In the genomic region with DNA sequence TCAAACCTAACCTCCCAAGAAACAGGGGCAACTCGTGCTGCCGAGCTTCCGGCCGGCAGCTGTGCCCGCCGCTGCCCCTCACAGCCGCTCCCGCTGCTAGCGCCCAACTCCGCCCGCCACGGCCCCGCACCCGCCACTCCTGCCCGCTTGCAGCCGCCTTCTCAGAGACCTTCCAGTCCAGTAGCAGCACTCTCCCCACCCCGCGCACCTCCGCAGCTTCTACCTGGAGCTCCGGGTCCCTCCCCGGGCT, we compare ENCODE assay signal across 8 cellular contexts. TPM values are rescaled to one million over a fixed set of nuclear protein-coding genes. Genes with fewer than 3 reads are reported as not detected.
A peak's percentile ranks its signal among the peaks of the same experiment; 100 is the strongest.
DNase-seq lines count a peak whose midpoint lies in the region; ATAC-seq and TF ChIP-seq lines count a peak whose summit lies in the region.

No MANE protein-coding gene starts in this region.

- peaks cover 13% of the 10 kb centered on the region for H3K27me3 ChIP-seq in DND-41 (ENCODE audit: insufficient read depth, low read length, poor library complexity)
- no peaks in the 10 kb centered on the region for H3K27me3 ChIP-seq in lung (ENCODE audit: control insufficient read depth, insufficient read depth)
- no peaks in the 10 kb centered on the region for H3K27me3 ChIP-seq in aorta (ENCODE audit: control insufficient read depth in 1 of 2, insufficient read depth in 2 of 2, low read length in 1 of 2)

- peak overlapping the region; percentile 98 for H2AFZ ChIP-seq in DND-41 (ENCODE audit: low read depth, low read length)

- H3K27ac Mint-ChIP-seq in IgD-negative memory B cell: peak overlapping the region; percentile 72 to 100 (median 99)
- H3K27ac Mint-ChIP-seq in MCF 10A (ENCODE audit: low read depth, unreplicated experiment): peak overlapping the region; percentile 92

- POLR2A ChIA-PET in MCF 10A (lab: Yijun Ruan, JAX): interaction anchor here (0.5 to 4.6 kb wide), 28 partner anchors 8 to 1422 kb away, joined by 3 to 139 read pairs (median 4); a partner anchor contains a TSS

- H3K9me3 Mint-ChIP-seq in IgD-negative memory B cell: peaks cover 0 to 2% (median 0%) of the 10 kb centered on the region in 3 donors
- no peaks in the 10 kb centered on the region for H3K9me3 Mint-ChIP-seq in MCF 10A (ENCODE audit: unreplicated experiment)

- H3K9me3 ChIP-seq in DND-41 (ENCODE audit: insufficient read depth, low read length, severe bottlenecking) (no peaks in the 10 kb centered on the region), lung (ENCODE audit: control insufficient read depth in 2 of 2, insufficient read depth in 1 of 2, low read length in 1 of 2) (no peaks in the 10 kb centered on the region), aorta (ENCODE audit: control insufficient read depth, low read length) (no peaks in the 10 kb centered on the region)

- no peaks in the 10 kb centered on the region for H3K79me2 ChIP-seq in DND-41 (ENCODE audit: insufficient read depth, low read length)

- intact Hi-C loops in MCF 10A (cut with micrococcal nuclease) (loop anchor here (1.0 kb wide), 1 partner anchor 15 kb away; no protein-coding TSS in a partner anchor), aorta (cut with DNase I) (no loop called here), left colon (cut with DNase I, micrococcal nuclease) (loop anchor here in 1 of 2 donors (5.0 kb wide), 1 partner anchor 42 kb away; a partner anchor contains a TSS)

- no peaks in the 10 kb centered on the region for H4K20me1 ChIP-seq in DND-41 (ENCODE audit: insufficient read depth, low read length)

- TF ChIP-seq CTCF in DND-41 (IDR thresholded peaks at IDR 0.05; ENCODE audit: borderline replicate concordance, extremely low read depth, low read length, poor library complexity, severe bottlenecking) (no peak), MCF 10A (IDR thresholded peaks at IDR 0.05; ENCODE audit: unreplicated experiment) (no peak), lung (IDR thresholded peaks at IDR 0.05; ENCODE audit: control extremely low read depth, extremely low read depth) (no peak)

- peaks cover 8 to 19% (median 11%) of the 10 kb centered on the region in 3 donors for H3K4me1 Mint-ChIP-seq in IgD-negative memory B cell
- peaks cover 8% of the 10 kb centered on the region for H3K4me1 Mint-ChIP-seq in MCF 10A (ENCODE audit: insufficient read depth, unreplicated experiment)

- BruUV-seq in MCF 10A (replicated peaks; lab: Mats Ljungman, UMichigan): no TSS peak

- H3K27me3 Mint-ChIP-seq in IgD-negative memory B cell: peaks cover 1% of the 10 kb centered on the region
- no peaks in the 10 kb centered on the region for H3K27me3 Mint-ChIP-seq in MCF 10A (ENCODE audit: insufficient read depth, unreplicated experiment)

- CTCF ChIA-PET in MCF 10A (lab: Yijun Ruan, JAX): interaction anchor here (0.6 to 1.1 kb wide), 3 partner anchors 14 to 1114 kb away, joined by 3 to 4 read pairs (median 4); no protein-coding TSS in a partner anchor

- H3K4me2 ChIP-seq in DND-41 (ENCODE audit: insufficient read depth, low read length): peak overlapping the region; percentile 99

- peak overlapping the region; percentile 64 for H3K9ac ChIP-seq in DND-41 (ENCODE audit: low read depth, low read length)

- peak overlapping the region; percentile 62 to 89 for H3K4me3 ChIP-seq in DND-41 (ENCODE audit: low read depth in 1 of 2, low read length in 2 of 2)
- H3K4me3 ChIP-seq in lung: peak overlapping the region; percentile 80
- H3K4me3 ChIP-seq in aorta (ENCODE audit: low read length in 2 of 2): peak overlapping the region; percentile 33 to 52

- H3K4me1 ChIP-seq in DND-41 (ENCODE audit: insufficient read depth, low read length): peaks cover 25% of the 10 kb centered on the region
- H3K4me1 ChIP-seq in lung (ENCODE audit: control insufficient read depth in 2 of 2, insufficient read depth in 2 of 2, low read length in 2 of 2): no peaks in the 10 kb centered on the region
- H3K4me1 ChIP-seq in aorta (ENCODE audit: control insufficient read depth in 1 of 2, insufficient read depth in 2 of 2, low read length in 2 of 2): peaks cover 0 to 1% of the 10 kb centered on the region in 2 donors

- H3K36me3 Mint-ChIP-seq in IgD-negative memory B cell (no peaks in the 10 kb centered on the region), MCF 10A (ENCODE audit: insufficient read depth, unreplicated experiment) (no peaks in the 10 kb centered on the region)

- ATAC-seq in DND-41 (ENCODE audit: insufficient read depth, low read depth) (peak; percentile 51), GM21447 (IDR thresholded peaks at IDR 0.05; ENCODE audit: unreplicated experiment) (peak; percentile 36), lung (ENCODE audit: insufficient read depth, low FRiP score) (peak; percentile 58), aorta (ENCODE audit: low FRiP score) (peak; percentile 80), left colon (no peak)

- DNase-seq in DND-41 (no peak), MCF 10A (ENCODE audit: unreplicated experiment) (no peak), lung (ENCODE audit: low spot score) (no peak), aorta (no peak), left colon (no peak), NCI-H526 treated with DMSO at 0.1 percent for 48 hours (lab: John Stamatoyannopoulos, UW) (no peak)

- 0% methylated on average over 19 to 21 of the region's 21 CpGs for WGBS in lung, 2 donors
- WGBS in aorta, 2 donors: 1% methylated on average over 18 to 21 of the region's 21 CpGs

- H3K27ac ChIP-seq in DND-41 (ENCODE audit: low read length) (no peak overlapping the region), lung (ENCODE audit: low read depth in 1 of 2, low read length in 1 of 2) (peak overlapping the region; percentile 68 to 88), aorta (ENCODE audit: low read depth in 1 of 2, low read length in 2 of 2) (peak overlapping the region in 1 of 2 donors; percentile 0)

- H3K36me3 ChIP-seq in DND-41 (ENCODE audit: insufficient read depth, low read length) (no peaks in the 10 kb centered on the region), lung (ENCODE audit: control insufficient read depth in 2 of 2, insufficient read depth in 2 of 2, low read length in 2 of 2) (no peaks in the 10 kb centered on the region), aorta (ENCODE audit: control insufficient read depth in 1 of 2, insufficient read depth in 2 of 2, low read length in 1 of 2) (no peaks in the 10 kb centered on the region)

- peak overlapping the region; percentile 91 to 100 (median 96) for H3K4me3 Mint-ChIP-seq in IgD-negative memory B cell
- peak overlapping the region; percentile 99 for H3K4me3 Mint-ChIP-seq in MCF 10A (ENCODE audit: unreplicated experiment)

RNA-seq across cellular contexts. Expression of a gene that starts 0.7 kb away (rescaled TPM):
- polyA plus RNA-seq in IgD-negative memory B cell (2.0 TPM), lung (1 to 10 TPM; 2.2 to 2.7 TPM), aorta (under 1 TPM; 0.36 to 0.75 TPM)
- total RNA-seq in MCF 10A (2022) (0.74 and 0.93 TPM in 2 replicates), lung (1 to 10 TPM; 3.6 to 4.8 TPM), aorta (under 1 TPM in 1 of 2 donors, not detected in 1; 0.65 TPM), left colon (1 to 10 TPM; 3.3 to 3.5 TPM)

RNA-seq across cellular contexts. Expression of a gene that starts 14.0 kb away (rescaled TPM):
- 19.7 TPM for polyA plus RNA-seq in IgD-negative memory B cell
- total RNA-seq in MCF 10A (2022): 7.9 and 11.6 TPM in 2 replicates
- 10 to 100 TPM; 13.7 to 37.3 TPM for total RNA-seq in lung
- 1 to 10 TPM; 3.8 to 4.4 TPM for polyA plus RNA-seq in lung
- 1 to 10 TPM; 4.3 to 9.4 TPM for total RNA-seq in aorta
- polyA plus RNA-seq in aorta: 1 to 10 TPM; 1.5 to 2.9 TPM
- total RNA-seq in left colon: 10 to 100 TPM in 1 of 2 donors, 1 to 10 TPM in 1; 9.1 to 10.1 TPM

RNA-seq across cellular contexts. Expression of a gene that starts 14.0 kb away (rescaled TPM):
- 18.5 TPM for polyA plus RNA-seq in IgD-negative memory B cell
- 13.1 TPM in 2 replicates for total RNA-seq in MCF 10A (2022)
- 10 to 100 TPM in 1 of 2 donors, 1 to 10 TPM in 1; 6.0 to 11.0 TPM for total RNA-seq in lung
- 10 to 100 TPM in 1 of 2 donors, 1 to 10 TPM in 1; 5.3 to 10.5 TPM for polyA plus RNA-seq in lung
- total RNA-seq in aorta: 10 to 100 TPM in 1 of 2 donors, 1 to 10 TPM in 1; 6.9 to 13.5 TPM
- polyA plus RNA-seq in aorta: 10 to 100 TPM in 1 of 2 donors, 1 to 10 TPM in 1; 9.2 to 11.9 TPM
- total RNA-seq in left colon: 1 to 10 TPM; 5.6 to 6.1 TPM

RNA-seq across cellular contexts. Expression of a gene that starts 40.1 kb away (rescaled TPM):
- polyA plus RNA-seq in IgD-negative memory B cell (43.2 TPM), lung (10 to 100 TPM; 34.9 to 57.1 TPM), aorta (10 to 100 TPM; 23.4 to 40.7 TPM)
- total RNA-seq in MCF 10A (2022) (19.1 and 21.2 TPM in 2 replicates), lung (10 to 100 TPM; 17.6 to 34.4 TPM), aorta (10 to 100 TPM; 20.2 to 28.0 TPM), left colon (10 to 100 TPM; 18.2 to 19.4 TPM)

RNA-seq across cellular contexts. Expression of a gene that starts 40.2 kb away (rescaled TPM):
- polyA plus RNA-seq in IgD-negative memory B cell: 16.7 TPM
- total RNA-seq in MCF 10A (2022): 39.1 and 42.5 TPM in 2 replicates
- total RNA-seq in lung: 10 to 100 TPM; 20.3 to 34.2 TPM
- 10 to 100 TPM; 15.2 to 19.7 TPM for polyA plus RNA-seq in lung
- 10 to 100 TPM; 17.4 to 19.8 TPM for total RNA-seq in aorta
- polyA plus RNA-seq in aorta: 10 to 100 TPM; 13.5 to 14.6 TPM
- total RNA-seq in left colon: 10 to 100 TPM; 22.3 to 23.5 TPM
